Comparison of ENCODE assay signal across 1 cellular context in genomic region chr19:17370026-17370587, GRCh38.
TF ChIP-seq lines count a peak whose summit lies in the region.

No MANE protein-coding gene starts in this region.

TF ChIP-seq in endothelial cell of umbilical vein, 7 proteins besides CTCF, POLR2A, EP300 and RAD21 (continued from another document):
- TF ChIP-seq EZH2 (IDR thresholded peaks at IDR 0.05; ENCODE audit: borderline replicate concordance, low read depth, low read length, severe bottlenecking) (no peak), JUN (IDR thresholded peaks at IDR 0.05; ENCODE audit: borderline replicate concordance, insufficient read depth, insufficient read length, low read depth) (no peak), POLR2AphosphoS5 (IDR thresholded peaks at IDR 0.05; ENCODE audit: insufficient read depth, low read depth, low read length) (no peak), MYC (IDR thresholded peaks at IDR 0.05; ENCODE audit: low read depth, low read length) (no peak), GATA2 (IDR thresholded peaks at IDR 0.05; ENCODE audit: insufficient read depth, insufficient read length, low read depth, low read length) (no peak)
